In the genomic region with DNA sequence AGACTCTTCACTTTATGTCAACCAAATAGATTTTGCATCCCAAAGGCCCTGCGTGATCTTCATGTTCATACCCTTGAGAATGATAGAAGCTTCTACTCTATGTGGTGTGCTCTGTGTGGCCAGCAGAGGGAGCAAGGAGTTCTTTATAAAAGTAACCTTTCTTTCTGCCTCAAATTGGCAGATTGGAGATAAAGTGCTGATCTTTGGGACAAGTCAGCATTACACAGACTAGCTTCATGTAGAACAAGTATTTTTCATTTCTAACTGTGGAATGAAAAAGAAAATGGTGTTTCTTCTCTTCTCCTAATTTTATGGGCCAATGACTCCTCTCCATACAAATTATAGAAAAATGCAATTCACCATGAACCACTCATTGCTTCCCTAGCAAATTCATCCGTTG, we compare ENCODE assay signal across 8 cellular contexts.
DNase-seq lines count a peak whose midpoint lies in the region; ATAC-seq, FAIRE-seq and TF ChIP-seq lines count a peak whose summit lies in the region.

No MANE protein-coding gene starts in this region.

- peak; percentile 77 for TF ChIP-seq RAD21 in GM12878 (IDR thresholded peaks at IDR 0.05; ENCODE audit: insufficient read depth, low read depth, low read length)

- TF ChIP-seq CTCF in GM10248 (IDR thresholded peaks at IDR 0.05; ENCODE audit: control extremely low read depth, extremely low read depth, low read depth, missing control alignments) (peak; percentile 72), GM12878 (IDR thresholded peaks at IDR 0.05 in 2 of 3, conservative IDR thresholded peaks at IDR 0.05 in 1 of 3; ENCODE audit: control insufficient read depth in 2 of 3, extremely low read depth in 1 of 3, insufficient read depth in 1 of 3, low read depth in 3 of 3, low read length in 3 of 3) (peak; percentile 57 to 81 (median 72))

- H3K9ac ChIP-seq in GM12878 (ENCODE audit: control insufficient read depth, insufficient read depth, low read length): no peak overlapping the region

- H2AFZ ChIP-seq in GM12878 (ENCODE audit: control insufficient read depth, low read depth, low read length): no peak overlapping the region

- no peak overlapping the region for H3K4me3 ChIP-seq in GM12878

- RAD21 ChIA-PET in GM12878 (lab: Charles Lee; ENCODE audit: unreplicated experiment): interaction anchor here (0.6 to 2.2 kb wide), 5 partner anchors 13 to 1030 kb away, joined by 3 to 18 read pairs (median 4); no protein-coding TSS in a partner anchor

- intact Hi-C loops in GM12878 (cut with micrococcal nuclease; ENCODE audit: unreplicated experiment): loop anchor here (2.0 to 5.0 kb wide), 3 partner anchors 22 to 224 kb away; no protein-coding TSS in a partner anchor

- H3K4me2 ChIP-seq in GM12878 (ENCODE audit: control insufficient read depth, insufficient read depth): no peak overlapping the region

- CTCF ChIA-PET in GM10248 (lab: Yijun Ruan, JAX) (interaction anchor here (0.7 to 7.8 kb wide), 15 partner anchors 9 to 621 kb away, joined by 3 to 44 read pairs (median 4); no protein-coding TSS in a partner anchor), GM12878 (lab: Yijun Ruan, JAX) (interaction anchor here (0.7 to 9.8 kb wide), 25 partner anchors 9 to 405 kb away, joined by 3 to 111 read pairs (median 5); no protein-coding TSS in a partner anchor)

- H3K79me2 ChIP-seq in GM12878 (ENCODE audit: control insufficient read depth, insufficient read depth, low read length): no peaks in the 10 kb centered on the region

- H4K20me1 ChIP-seq in GM12878 (ENCODE audit: control insufficient read depth, insufficient read depth): no peaks in the 10 kb centered on the region

- no peaks in the 10 kb centered on the region for H3K36me3 ChIP-seq in GM12878 (ENCODE audit: control insufficient read depth in 2 of 2, insufficient read depth in 2 of 2, low read length in 1 of 2)

- no peak for TF ChIP-seq POLR2A in GM12878 (IDR thresholded peaks at IDR 0.05; ENCODE audit: low read depth, low read length)

- peak; percentile 31 for FAIRE-seq in GM12878 (lab: Jason Lieb, UNC)

- H3K4me1 ChIP-seq in GM12878 (ENCODE audit: control insufficient read depth, insufficient read depth, low read length): no peaks in the 10 kb centered on the region

- no peaks in the 10 kb centered on the region for H3K27me3 ChIP-seq in GM12878 (replicated peaks in 1 of 2; ENCODE audit: control insufficient read depth in 2 of 2, insufficient read depth in 2 of 2, low read length in 1 of 2)

- H3K9me3 ChIP-seq in GM12878 (replicated peaks; ENCODE audit: control insufficient read depth, insufficient read depth, low read length): no peaks in the 10 kb centered on the region; the same call in 2 of the 3 replicates

- in situ Hi-C loops in GM12878 (cut with MboI): loop anchor here (10.0 kb wide), 1 partner anchor 234 kb away; no protein-coding TSS in a partner anchor

- H3K27ac ChIP-seq in GM12878 (ENCODE audit: control insufficient read depth, insufficient read depth): no peak overlapping the region

- WGBS in GM12878 (ENCODE audit: insufficient coverage, insufficient replicate concordance, low lambda C conversion rate, missing lambda C conversion rate): 63% methylated on average over 2 of the region's 2 CpGs

- BruUV-seq in GM12878 (replicated peaks; lab: Mats Ljungman, UMichigan): no TSS peak

- TF ChIP-seq EP300 in GM12878 (IDR thresholded peaks at IDR 0.05; ENCODE audit: borderline replicate concordance in 1 of 2, control insufficient read depth in 1 of 2, low read depth in 2 of 2, low read length in 2 of 2): no peak

- SMC1A ChIA-PET in GM12878 (lab: Charles Lee; ENCODE audit: uncharacterized antibody, unreplicated experiment): interaction anchor here (0.6 to 3.4 kb wide), 11 partner anchors 9 to 405 kb away, joined by 3 to 36 read pairs (median 5); no protein-coding TSS in a partner anchor

- ATAC-seq in HG02759 (IDR thresholded peaks at IDR 0.05; ENCODE audit: unreplicated experiment) (peak; percentile 55), GM12878 (peak; percentile 76)

- POLR2A ChIA-PET in GM10248 (lab: Yijun Ruan, JAX): no interaction called here
- POLR2A ChIA-PET in GM12878 (lab: Charles Lee): no interaction called here

- DNase-seq in A172 (ENCODE audit: low spot score) (peak; percentile 50), GM10248 (ENCODE audit: extremely low spot score) (peak; percentile 39), NCI-H460 (ENCODE audit: extremely low read depth, low read depth) (peak; percentile 68), GM12878 (ENCODE audit: low read depth, low spot score) (peak; percentile 5), iPS-NIHi7 (ENCODE audit: extremely low spot score) (peak; percentile 60), GF-D8 (lab: John Stamatoyannopoulos, UW) (no peak)
- peak; percentile 16 for DNase-seq in stimulated activated CD4-positive, alpha-beta T cell treated with anti-CD3 and anti-CD28 coated beads, Interleukin-4, amount 100 ng/mL, for 1 hour

TF ChIP-seq in GM12878, 131 proteins besides CTCF, POLR2A, EP300 and RAD21:
- TF ChIP-seq SMC3 (IDR thresholded peaks at IDR 0.05; ENCODE audit: borderline replicate concordance, low read length): peak; percentile 75
- TF ChIP-seq, protein P1, sequence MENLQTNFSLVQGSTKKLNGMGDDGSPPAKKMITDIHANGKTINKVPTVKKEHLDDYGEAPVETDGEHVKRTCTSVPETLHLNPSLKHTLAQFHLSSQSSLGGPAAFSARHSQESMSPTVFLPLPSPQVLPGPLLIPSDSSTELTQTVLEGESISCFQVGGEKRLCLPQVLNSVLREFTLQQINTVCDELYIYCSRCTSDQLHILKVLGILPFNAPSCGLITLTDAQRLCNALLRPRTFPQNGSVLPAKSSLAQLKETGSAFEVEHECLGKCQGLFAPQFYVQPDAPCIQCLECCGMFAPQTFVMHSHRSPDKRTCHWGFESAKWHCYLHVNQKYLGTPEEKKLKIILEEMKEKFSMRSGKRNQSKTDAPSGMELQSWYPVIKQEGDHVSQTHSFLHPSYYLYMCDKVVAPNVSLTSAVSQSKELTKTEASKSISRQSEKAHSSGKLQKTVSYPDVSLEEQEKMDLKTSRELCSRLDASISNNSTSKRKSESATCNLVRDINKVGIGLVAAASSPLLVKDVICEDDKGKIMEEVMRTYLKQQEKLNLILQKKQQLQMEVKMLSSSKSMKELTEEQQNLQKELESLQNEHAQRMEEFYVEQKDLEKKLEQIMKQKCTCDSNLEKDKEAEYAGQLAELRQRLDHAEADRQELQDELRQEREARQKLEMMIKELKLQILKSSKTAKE (IDR thresholded peaks at IDR 0.05; ENCODE audit: low read depth, poor library complexity, severe bottlenecking): no peak
